Comparison of ENCODE assay signal across 16 cellular contexts in genomic region chr16:62732101-62732500, GRCh38.
A peak's percentile ranks its signal among the peaks of the same experiment; 100 is the strongest.
DNase-seq lines count a peak whose midpoint lies in the region; ATAC-seq and TF ChIP-seq lines count a peak whose summit lies in the region.
"Had no signal": no experiment of that assay in that cellular context is flagged by ENCODE, and none has a peak within 500 bp of the region (broad histone marks: within the 10 kb centered on the region; RNA-seq: fewer than 3 reads in every experiment).

No MANE protein-coding gene starts in this region.

- H3K4me1 Mint-ChIP-seq in progenitor cell of endocrine pancreas (ENCODE audit: low read depth), result no peaks in the 10 kb centered on the region
- H3K4me1 Mint-ChIP-seq: CD4-positive, alpha-beta memory T cell had no signal

- H3K36me3 Mint-ChIP-seq in progenitor cell of endocrine pancreas (ENCODE audit: insufficient read depth), result no peaks in the 10 kb centered on the region
- H3K36me3 Mint-ChIP-seq: CD4-positive, alpha-beta memory T cell had no signal

- peak; percentile 36 for ATAC-seq in left lobe of liver
- no peak for ATAC-seq in GM18861 (IDR thresholded peaks at IDR 0.05; ENCODE audit: unreplicated experiment)

- no peak overlapping the region for H3K27ac Mint-ChIP-seq in progenitor cell of endocrine pancreas
- H3K27ac Mint-ChIP-seq: CD4-positive, alpha-beta memory T cell had no signal

- H3K9me3 Mint-ChIP-seq in progenitor cell of endocrine pancreas (ENCODE audit: low read depth), result no peaks in the 10 kb centered on the region

- no peak for TF ChIP-seq CTCF in progenitor cell of endocrine pancreas (IDR thresholded peaks at IDR 0.05; ENCODE audit: unreplicated experiment)

- no peak overlapping the region for H3K4me3 Mint-ChIP-seq in progenitor cell of endocrine pancreas (ENCODE audit: low read depth)
- H3K4me3 Mint-ChIP-seq: CD4-positive, alpha-beta memory T cell had no signal

- DNase-seq in NCI-H69 (lab: John Stamatoyannopoulos, UW) (peak; percentile 49), dermis microvascular lymphatic vessel endothelial cell (ENCODE audit: low read depth in 2 of 2) (peak; percentile 14 to 18), left lobe of liver (ENCODE audit: low spot score) (no peak), progenitor cell of endocrine pancreas (ENCODE audit: low spot score, unreplicated experiment) (no peak), NCI-H510A (lab: John Stamatoyannopoulos, UW) (no peak)
- DNase-seq: C1 segment of cervical spinal cord; Calu3; CD4-positive, alpha-beta memory T cell; COR-L47; DMS153; DMS79 treated with DMSO at 0.1 percent for 48 hours; GF-D8; GM23248; H7; HCEC 1CT had no signal

- H3K27me3 Mint-ChIP-seq in progenitor cell of endocrine pancreas, result no peaks in the 10 kb centered on the region
- H3K27me3 Mint-ChIP-seq: CD4-positive, alpha-beta memory T cell had no signal

Comparison
In these comparisons a context has a peak if more than half of its experiments do, and no peak if none do; other contexts are left out.
1. DNase-seq: peak in NCI-H69 (single experiment) and dermis microvascular lymphatic vessel endothelial cell (2 of 2); none in left lobe of liver (single experiment), progenitor cell of endocrine pancreas (single experiment) and NCI-H510A (single experiment).